Comparison of ENCODE assay signal across 19 cellular contexts in the genomic region with DNA sequence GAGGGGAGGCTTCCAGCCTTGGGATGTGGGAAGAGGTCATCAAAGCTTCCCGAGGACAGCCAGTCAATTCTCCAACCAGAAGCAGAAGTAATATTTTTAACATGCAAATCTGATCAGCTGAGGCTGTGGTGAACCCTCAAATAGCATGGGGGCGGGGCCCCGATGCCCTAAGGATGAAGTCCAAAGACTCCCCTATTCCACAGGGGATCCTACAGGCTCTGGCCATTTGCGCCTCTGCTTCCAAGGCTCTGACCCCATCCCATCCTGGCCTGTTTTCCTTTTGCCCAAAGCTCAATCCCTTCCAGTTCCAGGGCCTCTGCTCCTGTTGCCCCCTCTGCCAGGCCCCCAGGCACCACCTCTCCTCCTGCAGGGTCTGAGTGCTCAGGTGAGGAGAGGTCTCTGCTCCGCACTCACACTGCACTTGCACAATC. TPM values are rescaled to one million over a fixed set of nuclear protein-coding genes. Genes with fewer than 3 reads are reported as not detected.
A peak's percentile ranks its signal among the peaks of the same experiment; 100 is the strongest.
DNase-seq lines count a peak whose midpoint lies in the region; ATAC-seq, FAIRE-seq and TF ChIP-seq lines count a peak whose summit lies in the region.
"Had no signal": no experiment of that assay in that cellular context is flagged by ENCODE, and none has a peak within 500 bp of the region (broad histone marks: within the 10 kb centered on the region; RNA-seq: fewer than 3 reads in every experiment).

No MANE protein-coding gene starts in this region.

- FAIRE-seq in urothelium cell line (lab: Jason Lieb, UNC): no peak
- FAIRE-seq: small intestine had no signal

- H3K36me3 ChIP-seq in CD8-positive, alpha-beta T cell (ENCODE audit: insufficient read depth, low read length): no peaks in the 10 kb centered on the region
- H3K36me3 ChIP-seq in HEK293 (ENCODE audit: control insufficient read depth in 2 of 2, insufficient read depth in 1 of 2, low read length in 2 of 2): no peaks in the 10 kb centered on the region
- H3K36me3 ChIP-seq in naive thymus-derived CD4-positive, alpha-beta T cell (ENCODE audit: control insufficient read depth in 2 of 3, insufficient read depth in 3 of 3, low read length in 3 of 3): no peaks in the 10 kb centered on the region
- H3K36me3 ChIP-seq: suprapubic skin had no signal

- ATAC-seq in CD8-positive, alpha-beta T cell: no peak
- ATAC-seq in activated B cell treated with CpG ODN at 0.5 μM for 24 hours (ENCODE audit: low read depth): no peak
- ATAC-seq in naive thymus-derived CD4-positive, alpha-beta T cell: no peak
- ATAC-seq: esophagus mucosa had no signal

- no peaks in the 10 kb centered on the region for H3K9me3 Mint-ChIP-seq in CD8-positive, alpha-beta T cell
- no peaks in the 10 kb centered on the region for H3K9me3 Mint-ChIP-seq in activated B cell treated with CpG ODN at 0.5 μM for 24 hours
- H3K9me3 Mint-ChIP-seq in naive thymus-derived CD4-positive, alpha-beta T cell: no peaks in the 10 kb centered on the region

- H3K27ac Mint-ChIP-seq in CD8-positive, alpha-beta T cell: peak overlapping the region; percentile 92
- peak overlapping the region; percentile 96 for H3K27ac Mint-ChIP-seq in activated B cell treated with CpG ODN at 0.5 μM for 24 hours
- peak overlapping the region in 8 of 9 donors; percentile 85 to 100 (median 98) for H3K27ac Mint-ChIP-seq in naive thymus-derived CD4-positive, alpha-beta T cell

- no peak overlapping the region for H3K4me3 Mint-ChIP-seq in CD8-positive, alpha-beta T cell
- H3K4me3 Mint-ChIP-seq in activated B cell treated with CpG ODN at 0.5 μM for 24 hours: peak overlapping the region; percentile 66
- peak overlapping the region in 4 of 10 donors; percentile 8 to 99 (median 20) for H3K4me3 Mint-ChIP-seq in naive thymus-derived CD4-positive, alpha-beta T cell

- no peak overlapping the region for H3K27ac ChIP-seq in CD8-positive, alpha-beta T cell (ENCODE audit: low read depth, low read length)
- no peak overlapping the region for H3K27ac ChIP-seq in HEK293 (ENCODE audit: extremely low read depth, low read depth, low read length)
- no peak overlapping the region for H3K27ac ChIP-seq in naive thymus-derived CD4-positive, alpha-beta T cell (ENCODE audit: low read depth, low read length)
- H3K27ac ChIP-seq: hepatocyte had no signal

- POLR2A ChIA-PET in CD8-positive, alpha-beta T cell (lab: Charles Lee): interaction anchor here (1.3 to 21.8 kb wide), 2 partner anchors 19 to 29 kb away, joined by 3 to 512 read pairs; no protein-coding TSS in a partner anchor
- POLR2A ChIA-PET in HEK293 (lab: Yijun Ruan, JAX): no interaction called here
- POLR2A ChIA-PET in activated B cell treated with CpG ODN at 0.5 μM for 24 hours (lab: Charles Lee): interaction anchor here (1.4 to 25.0 kb wide), 2 partner anchors 18 to 46 kb away, joined by 6 to 2569 read pairs; a partner anchor contains a TSS
- POLR2A ChIA-PET in naive thymus-derived CD4-positive, alpha-beta T cell (lab: Charles Lee): interaction anchor here (0.6 to 24.4 kb wide), 4 partner anchors 22 to 865 kb away, joined by 3 to 1077 read pairs (median 3); a partner anchor contains a TSS

- H3K4me1 ChIP-seq in CD8-positive, alpha-beta T cell (ENCODE audit: insufficient read depth, low read length): peaks cover 77% of the 10 kb centered on the region
- peaks cover 10% of the 10 kb centered on the region for H3K4me1 ChIP-seq in HEK293 (ENCODE audit: control insufficient read depth, insufficient read depth, low read length)
- peaks cover 50 to 71% of the 10 kb centered on the region in 2 donors for H3K4me1 ChIP-seq in naive thymus-derived CD4-positive, alpha-beta T cell (ENCODE audit: control insufficient read depth in 2 of 2, insufficient read depth in 2 of 2, low read length in 2 of 2)

- no peaks in the 10 kb centered on the region for H3K27me3 ChIP-seq in CD8-positive, alpha-beta T cell (ENCODE audit: insufficient read depth, low read length)
- H3K27me3 ChIP-seq in naive thymus-derived CD4-positive, alpha-beta T cell (ENCODE audit: control insufficient read depth in 2 of 2, insufficient read depth in 2 of 2, low read length in 2 of 2): no peaks in the 10 kb centered on the region
- H3K27me3 ChIP-seq: hepatocyte had no signal

- H3K4me1 Mint-ChIP-seq in CD8-positive, alpha-beta T cell (ENCODE audit: low read depth): peaks cover 70% of the 10 kb centered on the region
- peaks cover 95% of the 10 kb centered on the region for H3K4me1 Mint-ChIP-seq in activated B cell treated with CpG ODN at 0.5 μM for 24 hours
- H3K4me1 Mint-ChIP-seq in naive thymus-derived CD4-positive, alpha-beta T cell: peaks cover 59 to 89% (median 81%) of the 10 kb centered on the region in 7 donors

- CTCF ChIA-PET in CD8-positive, alpha-beta T cell (lab: Charles Lee): interaction anchor here (0.8 to 36.6 kb wide), 4 partner anchors 22 to 174 kb away, joined by 3 to 1956 read pairs (median 416); a partner anchor contains a TSS
- CTCF ChIA-PET in HEK293 (lab: Yijun Ruan, JAX) (interaction anchor here (0.6 to 21.6 kb wide), 7 partner anchors 15 to 189 kb away, joined by 3 to 800 read pairs (median 84); a partner anchor contains a TSS), activated B cell treated with CpG ODN at 0.5 μM for 24 hours (lab: Charles Lee) (interaction anchor here (0.7 to 18.7 kb wide), 3 partner anchors 7 to 616 kb away, joined by 4 to 1146 read pairs (median 132); a partner anchor contains a TSS)
- CTCF ChIA-PET in naive thymus-derived CD4-positive, alpha-beta T cell (lab: Charles Lee): interaction anchor here (0.7 to 18.2 kb wide), 2 partner anchors 23 to 67 kb away, joined by 3 to 1110 read pairs; no protein-coding TSS in a partner anchor

- no peak overlapping the region for H3K4me3 ChIP-seq in CD8-positive, alpha-beta T cell (ENCODE audit: low read depth, low read length)
- H3K4me3 ChIP-seq in HEK293 (ENCODE audit: low read depth, low read length): no peak overlapping the region
- H3K4me3 ChIP-seq in naive thymus-derived CD4-positive, alpha-beta T cell (ENCODE audit: low read length): no peak overlapping the region
- H3K4me3 ChIP-seq: hepatocyte, suprapubic skin had no signal

- intact Hi-C loops in CD8-positive, alpha-beta T cell (cut with DNase I, micrococcal nuclease): no loop called here
- intact Hi-C loops in activated B cell treated with CpG ODN at 0.5 μM for 24 hours (cut with micrococcal nuclease): loop anchor here (5.0 kb wide), 1 partner anchor 232 kb away; no protein-coding TSS in a partner anchor
- intact Hi-C loops in naive thymus-derived CD4-positive, alpha-beta T cell (cut with micrococcal nuclease): loop anchor here in 1 of 2 donors (5.0 kb wide), 1 partner anchor 132 kb away; a partner anchor contains a TSS

- TF ChIP-seq CTCF in CD8-positive, alpha-beta T cell (IDR thresholded peaks at IDR 0.05): no peak
- no peak for TF ChIP-seq CTCF in HEK293 (tag by site-specific recombination; IDR thresholded peaks at IDR 0.05)
- no peak for TF ChIP-seq CTCF in activated B cell treated with CpG ODN at 0.5 μM for 24 hours (IDR thresholded peaks at IDR 0.05)

- no peaks in the 10 kb centered on the region for H3K9me3 ChIP-seq in CD8-positive, alpha-beta T cell (ENCODE audit: low read length)
- H3K9me3 ChIP-seq in HEK293 (ENCODE audit: control insufficient read depth, insufficient read depth, low read depth, low read length): no peaks in the 10 kb centered on the region
- H3K9me3 ChIP-seq in naive thymus-derived CD4-positive, alpha-beta T cell (ENCODE audit: control insufficient read depth in 2 of 3, low read length in 3 of 3): no peaks in the 10 kb centered on the region
- H3K9me3 ChIP-seq: suprapubic skin had no signal

- no peaks in the 10 kb centered on the region for H3K36me3 Mint-ChIP-seq in CD8-positive, alpha-beta T cell
- no peaks in the 10 kb centered on the region for H3K36me3 Mint-ChIP-seq in activated B cell treated with CpG ODN at 0.5 μM for 24 hours (ENCODE audit: low read depth)
- peaks cover 0 to 7% (median 0%) of the 10 kb centered on the region in 5 donors for H3K36me3 Mint-ChIP-seq in naive thymus-derived CD4-positive, alpha-beta T cell

- DNase-seq in CD8-positive, alpha-beta T cell: no peak
- DNase-seq in activated B cell treated with CpG ODN at 0.5 μM for 24 hours (no peak), urothelium cell line (ENCODE audit: low spot score) (no peak), kidney glomerular epithelial cell (lab: John Stamatoyannopoulos, UW) (no peak), mesenteric fat pad (ENCODE audit: low spot score) (no peak)
- no peak for DNase-seq in naive thymus-derived CD4-positive, alpha-beta T cell
- DNase-seq: COR-L47, GF-D8, NCI-H2171 treated with DMSO at 0.1 percent for 48 hours, small intestine, SW 1271 had no signal

- H3K27me3 Mint-ChIP-seq in CD8-positive, alpha-beta T cell (ENCODE audit: low read depth): no peaks in the 10 kb centered on the region
- no peaks in the 10 kb centered on the region for H3K27me3 Mint-ChIP-seq in activated B cell treated with CpG ODN at 0.5 μM for 24 hours
- H3K27me3 Mint-ChIP-seq in naive thymus-derived CD4-positive, alpha-beta T cell: no peaks in the 10 kb centered on the region

TF ChIP-seq in HEK293, 187 proteins besides CTCF, POLR2A, EP300 and RAD21 (continues in another document):
- TF ChIP-seq ZNF544 (tag by site-specific recombination; IDR thresholded peaks at IDR 0.05): no peak

RNA-seq across cellular contexts. Expression of a gene that starts 6.7 kb away (rescaled TPM):
- 100 to 1,000 TPM in 1 of 2 experiments, 10 to 100 TPM in 1; 99.5 to 118 TPM for total RNA-seq in CD8-positive, alpha-beta T cell
- 540 and 557 TPM in 2 replicates for total RNA-seq in activated B cell treated with CpG ODN at 0.5 μM for 24 hours
- total RNA-seq in naive thymus-derived CD4-positive, alpha-beta T cell: 100 to 1,000 TPM; 163 to 421 (median 228) TPM
- polyA plus RNA-seq in naive thymus-derived CD4-positive, alpha-beta T cell: 100 to 1,000 TPM in 1 of 2 donors, 10 to 100 TPM in 1; 67.7 to 144 TPM
- total RNA-seq in mesenteric fat pad: 46.9 TPM

RNA-seq across cellular contexts. Expression of a gene that starts 26.5 kb away (rescaled TPM):
- not detected for total RNA-seq in CD8-positive, alpha-beta T cell
- total RNA-seq in activated B cell treated with CpG ODN at 0.5 μM for 24 hours (0.16 TPM in 1 of 2 replicates, not detected in the other), mesenteric fat pad (not detected)
- total RNA-seq in naive thymus-derived CD4-positive, alpha-beta T cell: not detected
- polyA plus RNA-seq in naive thymus-derived CD4-positive, alpha-beta T cell: not detected
- total RNA-seq: cerebellum, esophagus mucosa, H4, hepatocyte, suprapubic skin had no signal
- polyA plus RNA-seq: small intestine had no signal

RNA-seq across cellular contexts. Expression of a gene that starts 37.5 kb away (rescaled TPM):
- not detected for total RNA-seq in CD8-positive, alpha-beta T cell
- 1.0 and 2.2 TPM in 2 replicates for total RNA-seq in activated B cell treated with CpG ODN at 0.5 μM for 24 hours
- 1 to 10 TPM in 4 of 5 experiments, under 1 TPM in 1; 0.35 to 2.4 (median 1.3) TPM for total RNA-seq in naive thymus-derived CD4-positive, alpha-beta T cell
- polyA plus RNA-seq in naive thymus-derived CD4-positive, alpha-beta T cell: not detected
- total RNA-seq in mesenteric fat pad: not detected
- total RNA-seq: esophagus mucosa, hepatocyte, omental fat pad had no signal
- polyA plus RNA-seq: hepatocyte, liver had no signal

RNA-seq across cellular contexts. Expression of a gene that starts 49.8 kb away (rescaled TPM):
- not detected for total RNA-seq in CD8-positive, alpha-beta T cell
- total RNA-seq in activated B cell treated with CpG ODN at 0.5 μM for 24 hours (0.49 and 1.3 TPM in 2 replicates), mesenteric fat pad (65.0 TPM)
- under 1 TPM in 1 of 5 experiments, not detected in 4; 0.63 TPM for total RNA-seq in naive thymus-derived CD4-positive, alpha-beta T cell
- not detected for polyA plus RNA-seq in naive thymus-derived CD4-positive, alpha-beta T cell
- total RNA-seq: esophagus mucosa had no signal

RNA-seq across cellular contexts. Expression of a gene that starts 51.3 kb away (rescaled TPM):
- total RNA-seq in CD8-positive, alpha-beta T cell: under 1 TPM; 0.19 to 0.36 TPM
- total RNA-seq in activated B cell treated with CpG ODN at 0.5 μM for 24 hours: 0.20 and 0.22 TPM in 2 replicates
- total RNA-seq in naive thymus-derived CD4-positive, alpha-beta T cell: under 1 TPM in 2 of 5 experiments, not detected in 3; 0.27 to 0.60 TPM
- not detected for polyA plus RNA-seq in naive thymus-derived CD4-positive, alpha-beta T cell
- not detected for total RNA-seq in mesenteric fat pad
- total RNA-seq: esophagus mucosa, H4, hepatocyte, liver, omental fat pad had no signal
- polyA plus RNA-seq: hepatocyte, liver had no signal
